ENCODE assay signal across 3 cellular contexts in genomic region chr16:15409476-15409875, GRCh38. TPM values are rescaled to one million over a fixed set of nuclear protein-coding genes. Genes with fewer than 3 reads are reported as not detected.
"Had no signal": no experiment of that assay in that cellular context is flagged by ENCODE, and none has a peak within 500 bp of the region (broad histone marks: within the 10 kb centered on the region; RNA-seq: fewer than 3 reads in every experiment).

No MANE protein-coding gene starts in this region.

RNA-seq across cellular contexts. Expression of gene MPV17L, which starts 13.9 kb away (rescaled TPM):
- total RNA-seq: H4, HFFc6 had no signal

RNA-seq across cellular contexts. Expression of gene NPIPA5, which starts 31.4 kb away (rescaled TPM):
- polyA plus RNA-seq: GM23248 had no signal
